ENCODE assay signal across 1 cellular context in the genomic region with DNA sequence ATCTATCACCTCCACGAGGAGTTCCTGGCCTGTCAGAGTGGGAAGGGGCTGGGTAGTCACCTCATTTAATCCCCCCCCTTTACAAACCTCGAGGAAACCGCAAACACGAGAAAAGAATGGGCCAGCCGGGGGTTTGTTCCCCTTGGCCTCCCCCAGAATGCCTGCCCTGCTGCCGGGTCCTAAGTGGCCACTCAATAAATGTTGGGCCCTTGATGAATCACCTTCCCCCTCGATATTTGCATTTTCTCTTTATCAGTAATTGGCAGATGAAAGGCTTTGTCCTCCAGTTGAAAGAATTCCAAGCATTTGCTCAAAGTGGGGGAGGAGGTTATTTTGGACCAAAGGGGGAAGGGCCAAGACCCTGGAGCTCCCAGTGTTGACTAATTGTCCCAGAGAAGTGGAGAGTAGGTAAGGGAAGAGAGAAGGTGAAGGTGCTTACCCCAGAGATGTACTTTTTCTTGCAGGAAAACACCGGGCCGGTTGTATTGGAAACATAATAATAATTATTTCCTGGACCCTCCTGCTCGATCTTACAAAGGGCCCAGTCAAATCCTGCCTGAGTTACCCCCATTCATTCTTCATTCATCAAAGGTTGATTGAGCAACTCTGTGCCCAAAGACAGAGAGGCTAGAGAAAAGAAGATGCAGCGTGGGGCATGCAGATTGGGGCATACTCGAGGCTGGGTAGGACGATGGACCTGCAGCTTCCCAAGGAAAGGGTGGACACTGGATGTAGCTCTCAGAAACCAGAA.
TF ChIP-seq lines count a peak whose summit lies in the region.

No MANE protein-coding gene starts in this region.

TF ChIP-seq in SK-N-SH treated with all-trans-retinoic acid at 6 μM for 48 hours, 23 proteins besides CTCF, POLR2A, EP300 and RAD21 (continued from another document):
- TF ChIP-seq, protein P1, sequence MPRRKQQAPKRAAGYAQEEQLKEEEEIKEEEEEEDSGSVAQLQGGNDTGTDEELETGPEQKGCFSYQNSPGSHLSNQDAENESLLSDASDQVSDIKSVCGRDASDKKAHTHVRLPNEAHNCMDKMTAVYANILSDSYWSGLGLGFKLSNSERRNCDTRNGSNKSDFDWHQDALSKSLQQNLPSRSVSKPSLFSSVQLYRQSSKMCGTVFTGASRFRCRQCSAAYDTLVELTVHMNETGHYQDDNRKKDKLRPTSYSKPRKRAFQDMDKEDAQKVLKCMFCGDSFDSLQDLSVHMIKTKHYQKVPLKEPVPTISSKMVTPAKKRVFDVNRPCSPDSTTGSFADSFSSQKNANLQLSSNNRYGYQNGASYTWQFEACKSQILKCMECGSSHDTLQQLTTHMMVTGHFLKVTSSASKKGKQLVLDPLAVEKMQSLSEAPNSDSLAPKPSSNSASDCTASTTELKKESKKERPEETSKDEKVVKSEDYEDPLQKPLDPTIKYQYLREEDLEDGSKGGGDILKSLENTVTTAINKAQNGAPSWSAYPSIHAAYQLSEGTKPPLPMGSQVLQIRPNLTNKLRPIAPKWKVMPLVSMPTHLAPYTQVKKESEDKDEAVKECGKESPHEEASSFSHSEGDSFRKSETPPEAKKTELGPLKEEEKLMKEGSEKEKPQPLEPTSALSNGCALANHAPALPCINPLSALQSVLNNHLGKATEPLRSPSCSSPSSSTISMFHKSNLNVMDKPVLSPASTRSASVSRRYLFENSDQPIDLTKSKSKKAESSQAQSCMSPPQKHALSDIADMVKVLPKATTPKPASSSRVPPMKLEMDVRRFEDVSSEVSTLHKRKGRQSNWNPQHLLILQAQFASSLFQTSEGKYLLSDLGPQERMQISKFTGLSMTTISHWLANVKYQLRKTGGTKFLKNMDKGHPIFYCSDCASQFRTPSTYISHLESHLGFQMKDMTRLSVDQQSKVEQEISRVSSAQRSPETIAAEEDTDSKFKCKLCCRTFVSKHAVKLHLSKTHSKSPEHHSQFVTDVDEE (CRISPR knock-in tag; IDR thresholded peaks at IDR 0.05), result no peak
- no peak for TF ChIP-seq ZNF8 (CRISPR knock-in tag; IDR thresholded peaks at IDR 0.05)
